Comparison of ENCODE assay signal across 21 cellular contexts in genomic region chr2:128788636-128789220, GRCh38.
DNase-seq lines count a peak whose midpoint lies in the region; ATAC-seq, FAIRE-seq and TF ChIP-seq lines count a peak whose summit lies in the region.
"Had no signal": no experiment of that assay in that cellular context is flagged by ENCODE, and none has a peak within 500 bp of the region (broad histone marks: within the 10 kb centered on the region; RNA-seq: fewer than 3 reads in every experiment).

No MANE protein-coding gene starts in this region.

- CTCF ChIA-PET in H1 (lab: Charles Lee; ENCODE audit: partially characterized antibody) = interaction anchor here (2.2 kb wide), 1 partner anchor 33 kb away, joined by 10 read pairs; no protein-coding TSS in a partner anchor

- no peak for FAIRE-seq in H1 (lab: Jason Lieb, UNC)

- H4K20me1 ChIP-seq in H1 (replicated peaks in 1 of 2; ENCODE audit: control insufficient read depth in 1 of 2, insufficient read depth in 2 of 2, low read length in 2 of 2) = peaks cover 0 to 13% of the 10 kb centered on the region in 2 experiments
- H4K20me1 ChIP-seq: BLaER1 had no signal

- H4K8ac ChIP-seq in H1 (ENCODE audit: extremely low read depth, insufficient read depth, low read length) (no peak overlapping the region), neuronal stem cell (ENCODE audit: low read depth, low read length) (no peak overlapping the region)

- H3K27me3 ChIP-seq in H1 (replicated peaks in 1 of 4; ENCODE audit: control insufficient read depth in 3 of 4, extremely low read depth in 1 of 4, insufficient read depth in 3 of 4, low read length in 3 of 4) (peaks cover 0 to 4% (median 0%) of the 10 kb centered on the region in 4 experiments; a peak in 1 of 7 replicates), neuronal stem cell (ENCODE audit: control insufficient read depth in 3 of 3, insufficient read depth in 3 of 3, low read depth in 1 of 3, low read length in 3 of 3) (no peaks in the 10 kb centered on the region), vagina (no peaks in the 10 kb centered on the region)
- H3K27me3 ChIP-seq: BLaER1 had no signal

- H2AFZ ChIP-seq in H1 (ENCODE audit: low read length) (no peak overlapping the region), neuronal stem cell (ENCODE audit: low read length) (no peak overlapping the region)

- H3K27ac Mint-ChIP-seq in natural killer cell treated with Interleukin-12 subunit alpha and Interleukin-12 subunit beta and Interleukin-15 and Interleukin-18, amount 100 ng/mL, for 72 hours = no peak overlapping the region
- no peak overlapping the region for H3K27ac Mint-ChIP-seq in natural killer cell
- H3K27ac Mint-ChIP-seq: CD4-positive, alpha-beta memory T cell had no signal

- H3K79me2 ChIP-seq in H1 (ENCODE audit: control insufficient read depth in 1 of 2, insufficient read depth in 2 of 2, low read length in 2 of 2) = no peaks in the 10 kb centered on the region

- POLR2A ChIA-PET in H1 (lab: Charles Lee; ENCODE audit: partially characterized antibody) = no interaction called here

- H3K4me2 ChIP-seq in H1 (ENCODE audit: insufficient read depth in 1 of 2, low read depth in 2 of 2, low read length in 2 of 2) (no peak overlapping the region), neuronal stem cell (ENCODE audit: insufficient read depth, low read length, poor library complexity, severe bottlenecking) (no peak overlapping the region)
- H3K4me2 ChIP-seq: BLaER1 had no signal

- no peak for TF ChIP-seq RAD21 in H1 (IDR thresholded peaks at IDR 0.05 in 1 of 2, conservative IDR thresholded peaks at IDR 0.05 in 1 of 2; ENCODE audit: low read depth in 2 of 2, low read length in 2 of 2)

- no peak for TF ChIP-seq CTCF in natural killer cell (IDR thresholded peaks at IDR 0.05)
- TF ChIP-seq CTCF in H1 (IDR thresholded peaks at IDR 0.05; ENCODE audit: control extremely low read depth in 1 of 3, insufficient read depth in 1 of 3, low read depth in 1 of 3, low read length in 3 of 3) = no peak
- TF ChIP-seq CTCF in vagina (IDR thresholded peaks at IDR 0.05) = no peak

- peak overlapping the region; percentile 3 for H3K4me3 Mint-ChIP-seq in natural killer cell treated with Interleukin-12 subunit alpha and Interleukin-12 subunit beta and Interleukin-15 and Interleukin-18, amount 100 ng/mL, for 72 hours
- H3K4me3 Mint-ChIP-seq in natural killer cell = no peak overlapping the region
- H3K4me3 Mint-ChIP-seq: CD4-positive, alpha-beta memory T cell had no signal

- no peak for DNase-seq in natural killer cell treated with Interleukin-12 subunit alpha and Interleukin-12 subunit beta and Interleukin-15 and Interleukin-18, amount 100 ng/mL, for 72 hours (ENCODE audit: low spot score)
- DNase-seq in natural killer cell = no peak
- DNase-seq in H1 (ENCODE audit: low read depth in 1 of 2, low spot score in 2 of 2) = peak in 1 of 2 experiments; percentile 13
- DNase-seq in neuronal stem cell (ENCODE audit: low spot score) = no peak
- peak; percentile 67 to 72 for DNase-seq in vagina (ENCODE audit: extremely low spot score in 2 of 2)
- DNase-seq in NCI-H2171 (lab: John Stamatoyannopoulos, UW) = no peak
- no peak for DNase-seq in activated CD4-positive, CD25-positive, alpha-beta regulatory T cell (lab: John Stamatoyannopoulos, UW)
- no peak for DNase-seq in HUDEP-2 (lab: John Stamatoyannopoulos, UW; ENCODE audit: unreplicated experiment in 76 of 76)
- DNase-seq: Calu3; CD4-positive, alpha-beta memory T cell; DMS53; EL; NCI-H1105 treated with DMSO at 0.1 percent for 48 hours; NCI-H1694; NCI-H2081 treated with DMSO at 0.1 percent for 48 hours; NCI-H510A treated with DMSO at 0.1 percent for 48 hours; NCI-H82; OCI-M1; Right ventricle myocardium superior had no signal

- H4K91ac ChIP-seq in H1 (replicated peaks; ENCODE audit: insufficient read length, low read length) = no peak overlapping the region
- peak overlapping the region; percentile 11 for H4K91ac ChIP-seq in neuronal stem cell (ENCODE audit: low read depth, low read length, poor library complexity)

- TF ChIP-seq EP300 in H1 (IDR thresholded peaks at IDR 0.05; ENCODE audit: borderline replicate concordance in 1 of 2, low read depth in 2 of 2, low read length in 2 of 2) = no peak

- no peaks in the 10 kb centered on the region for H3K9me3 ChIP-seq in H1 (ENCODE audit: insufficient read depth in 2 of 2, low read depth in 1 of 2, low read length in 1 of 2)
- peaks cover 0 to 11% of the 10 kb centered on the region in 2 donors for H3K9me3 ChIP-seq in neuronal stem cell (replicated peaks in 1 of 2; ENCODE audit: control insufficient read depth in 2 of 2, insufficient read depth in 1 of 2, low read depth in 1 of 2, low read length in 2 of 2)
- no peaks in the 10 kb centered on the region for H3K9me3 ChIP-seq in vagina
- H3K9me3 ChIP-seq: BLaER1, HAP-1 had no signal

- no peak overlapping the region for H3K27ac ChIP-seq in H1 (ENCODE audit: low read depth, low read length)
- H3K27ac ChIP-seq in neuronal stem cell (replicated peaks; ENCODE audit: low read length) = no peak overlapping the region
- H3K27ac ChIP-seq in vagina = no peak overlapping the region
- H3K27ac ChIP-seq: BLaER1 had no signal

- peaks cover 9% of the 10 kb centered on the region for H3K9me3 Mint-ChIP-seq in natural killer cell treated with Interleukin-12 subunit alpha and Interleukin-12 subunit beta and Interleukin-15 and Interleukin-18, amount 100 ng/mL, for 72 hours
- H3K9me3 Mint-ChIP-seq in natural killer cell = no peaks in the 10 kb centered on the region

- H4K5ac ChIP-seq in H1 (ENCODE audit: insufficient read length, low read depth, low read length) = no peak overlapping the region

- H2BK12ac ChIP-seq in H1 (ENCODE audit: low read depth, low read length) (0 out of 2 replicates have a peak overlapping the region, but pooled peaks have one; percentile 23), neuronal stem cell (ENCODE audit: low read length) (no peak overlapping the region)

- H3K14ac ChIP-seq in H1 (ENCODE audit: insufficient read length) (no peak overlapping the region), neuronal stem cell (ENCODE audit: low read length) (peak overlapping the region; percentile 49)

- H3K4ac ChIP-seq in H1 (replicated peaks; ENCODE audit: insufficient read length, low read depth, low read length) = no peak overlapping the region
- no peak overlapping the region for H3K4ac ChIP-seq in neuronal stem cell (ENCODE audit: low read length)

- intact Hi-C loops in natural killer cell (cut with micrococcal nuclease) (no loop called here), vagina (cut with DNase I) (no loop called here)

- no peaks in the 10 kb centered on the region for H3K36me3 Mint-ChIP-seq in natural killer cell treated with Interleukin-12 subunit alpha and Interleukin-12 subunit beta and Interleukin-15 and Interleukin-18, amount 100 ng/mL, for 72 hours
- no peaks in the 10 kb centered on the region for H3K36me3 Mint-ChIP-seq in natural killer cell
- H3K36me3 Mint-ChIP-seq: CD4-positive, alpha-beta memory T cell had no signal

- ATAC-seq in natural killer cell treated with Interleukin-12 subunit alpha and Interleukin-12 subunit beta and Interleukin-15 and Interleukin-18, amount 100 ng/mL, for 72 hours = no peak
- ATAC-seq in natural killer cell = no peak

- H2BK15ac ChIP-seq in H1 (ENCODE audit: low read length) (peak overlapping the region; percentile 95; the same call in 1 of the 2 replicates), neuronal stem cell (ENCODE audit: low read length) (peak overlapping the region; percentile 64)

- H3K9ac ChIP-seq in H1 (replicated peaks in 1 of 4; ENCODE audit: extremely low read depth in 1 of 4, low read depth in 3 of 4, low read length in 3 of 4) (no peak overlapping the region), neuronal stem cell (ENCODE audit: low read depth, low read length, poor library complexity) (peak overlapping the region; percentile 75)
- H3K9ac ChIP-seq: BLaER1 had no signal

- no peak overlapping the region for H2BK20ac ChIP-seq in H1 (ENCODE audit: low read length)

- no peaks in the 10 kb centered on the region for H3K36me3 ChIP-seq in H1 (ENCODE audit: control insufficient read depth in 2 of 4, insufficient read depth in 4 of 4, low read length in 3 of 4)
- no peaks in the 10 kb centered on the region for H3K36me3 ChIP-seq in neuronal stem cell (replicated peaks in 1 of 2; ENCODE audit: control insufficient read depth in 2 of 2, insufficient read depth in 2 of 2, low read length in 2 of 2)
- no peaks in the 10 kb centered on the region for H3K36me3 ChIP-seq in vagina
- H3K36me3 ChIP-seq: BLaER1, HAP-1 had no signal

- H2AK5ac ChIP-seq in H1 (ENCODE audit: low read depth, low read length) = no peak overlapping the region; the same call in 1 of the 2 replicates
- no peak overlapping the region for H2AK5ac ChIP-seq in neuronal stem cell (ENCODE audit: low read depth, low read length)

- no peaks in the 10 kb centered on the region for H3K4me1 Mint-ChIP-seq in natural killer cell treated with Interleukin-12 subunit alpha and Interleukin-12 subunit beta and Interleukin-15 and Interleukin-18, amount 100 ng/mL, for 72 hours (ENCODE audit: low read depth in 2 of 2)
- no peaks in the 10 kb centered on the region for H3K4me1 Mint-ChIP-seq in natural killer cell

- H2BK120ac ChIP-seq in H1 (replicated peaks; ENCODE audit: low read depth, low read length) = no peak overlapping the region
- no peak overlapping the region for H2BK120ac ChIP-seq in neuronal stem cell (ENCODE audit: low read depth, low read length)

- no peaks in the 10 kb centered on the region for H3K79me1 ChIP-seq in H1 (ENCODE audit: low read depth, low read length)
- H3K79me1 ChIP-seq in neuronal stem cell (ENCODE audit: low read depth, low read length) = no peaks in the 10 kb centered on the region

- no peaks in the 10 kb centered on the region for H3K27me3 Mint-ChIP-seq in natural killer cell treated with Interleukin-12 subunit alpha and Interleukin-12 subunit beta and Interleukin-15 and Interleukin-18, amount 100 ng/mL, for 72 hours
- H3K27me3 Mint-ChIP-seq in natural killer cell (ENCODE audit: low read depth in 2 of 2) = no peaks in the 10 kb centered on the region
- H3K27me3 Mint-ChIP-seq: CD4-positive, alpha-beta memory T cell had no signal

- H3K4me1 ChIP-seq in H1 (replicated peaks in 1 of 4; ENCODE audit: control insufficient read depth in 3 of 4, insufficient read depth in 4 of 4, low read length in 3 of 4) = peaks cover 3 to 8% (median 5%) of the 10 kb centered on the region in 4 experiments; a peak in 6 of 7 replicates
- H3K4me1 ChIP-seq in neuronal stem cell (ENCODE audit: control insufficient read depth in 2 of 2, insufficient read depth in 1 of 2, low read depth in 1 of 2, low read length in 2 of 2) = peaks cover 15 to 17% of the 10 kb centered on the region in 2 donors
- H3K4me1 ChIP-seq in vagina = peaks cover 18% of the 10 kb centered on the region
- H3K4me1 ChIP-seq: HAP-1 had no signal

- H3K4me3 ChIP-seq in H1 (ENCODE audit: extremely low read depth in 1 of 4, insufficient read depth in 2 of 4, low read depth in 3 of 4, low read length in 4 of 4) (no peak overlapping the region), neuronal stem cell (ENCODE audit: low read length in 2 of 2) (peak overlapping the region in 1 of 2 donors; percentile 52), vagina (no peak overlapping the region)
- H3K4me3 ChIP-seq: BLaER1, HAP-1 had no signal

- WGBS in H1 (ENCODE audit: extremely low coverage in 1 of 2, insufficient coverage in 1 of 2, insufficient read length in 1 of 2, insufficient replicate concordance in 2 of 2, low coverage in 1 of 2, low lambda C conversion rate in 2 of 2, missing lambda C conversion rate in 1 of 2), 2 experiments = 73% methylated on average over 9 of the region's 9 CpGs; no CpG with 5 or more reads in 1 of the 2 experiments
- no CpG with 5 or more reads among the region's 9 CpGs for WGBS in neuronal stem cell (ENCODE audit: extremely low coverage in 2 of 2, insufficient read length in 2 of 2, insufficient replicate concordance in 1 of 2), 2 donors

- TF ChIP-seq POLR2A in H1 (IDR thresholded peaks at IDR 0.05; ENCODE audit: control extremely low read depth in 1 of 2, low read depth in 2 of 2, low read length in 2 of 2) (no peak), vagina (IDR thresholded peaks at IDR 0.05) (no peak)

- H3K56ac ChIP-seq in H1 (replicated peaks; ENCODE audit: insufficient read length, low read depth, low read length) = no peak overlapping the region

- H3K23ac ChIP-seq in H1 (ENCODE audit: insufficient read length) = no peak overlapping the region
- peak overlapping the region; percentile 8 for H3K23ac ChIP-seq in neuronal stem cell (ENCODE audit: low read depth, low read length, poor library complexity)

- H3K18ac ChIP-seq in H1 (ENCODE audit: extremely low read depth, low read length) (peak overlapping the region; percentile 32; the same call in 1 of the 2 replicates), neuronal stem cell (ENCODE audit: low read length) (no peak overlapping the region)

- H3K23me2 ChIP-seq in H1 (ENCODE audit: low read depth, low read length) = peaks cover 3% of the 10 kb centered on the region; the same call in 1 of the 2 replicates

- H2BK5ac ChIP-seq in H1 (ENCODE audit: low read depth, low read length) (peak overlapping the region; percentile 44; the same call in 1 of the 2 replicates), neuronal stem cell (ENCODE audit: low read length) (no peak overlapping the region)

Comparison
In these comparisons a context has a peak if more than half of its experiments do, and no peak if none do; other contexts are left out.
1. DNase-seq: peak in vagina (2 of 2); none in natural killer cell treated with Interleukin-12 subunit alpha and Interleukin-12 subunit beta and Interleukin-15 and Interleukin-18, amount 100 ng/mL, for 72 hours (single experiment), natural killer cell (single experiment), neuronal stem cell (single experiment), NCI-H2171 (single experiment), activated CD4-positive, CD25-positive, alpha-beta regulatory T cell (0 of 4) and HUDEP-2 (0 of 76).